In the genomic region with DNA sequence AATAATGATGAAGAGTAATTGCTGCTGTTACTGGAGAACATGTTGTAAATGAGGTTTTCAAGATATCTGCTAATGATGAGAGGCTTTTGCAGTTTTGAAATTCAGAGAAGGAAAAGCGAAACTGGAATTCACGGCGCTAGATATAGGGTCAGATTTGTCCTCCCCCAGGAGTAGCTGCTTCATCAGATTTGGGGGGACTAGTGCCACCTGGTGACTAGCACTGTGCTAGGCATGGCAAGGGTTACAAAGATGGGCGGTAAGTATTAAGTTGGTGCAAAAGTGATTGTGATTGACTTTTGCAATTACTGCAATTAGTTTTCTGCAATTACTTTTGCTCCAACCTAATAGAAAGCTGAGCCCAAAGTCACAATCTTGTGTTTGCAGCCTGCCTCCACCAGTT, we compare ENCODE assay signal across 9 cellular contexts.
DNase-seq lines count a peak whose midpoint lies in the region; ATAC-seq, FAIRE-seq and TF ChIP-seq lines count a peak whose summit lies in the region.
"Had no signal": no experiment of that assay in that cellular context is flagged by ENCODE, and none has a peak within 500 bp of the region (broad histone marks: within the 10 kb centered on the region; RNA-seq: fewer than 3 reads in every experiment).

No MANE protein-coding gene starts in this region.

- no peaks in the 10 kb centered on the region for H3K9me3 ChIP-seq in keratinocyte (ENCODE audit: control insufficient read depth, low read depth, low read length)

- H3K9me1 ChIP-seq in keratinocyte (ENCODE audit: control insufficient read depth, extremely low read depth, insufficient read depth, low read length), result no peaks in the 10 kb centered on the region

- H2AFZ ChIP-seq in KMS-11 (ENCODE audit: low read depth) (peak overlapping the region; percentile 31; the same call in 1 of the 2 replicates), keratinocyte (ENCODE audit: control insufficient read depth, low read length) (no peak overlapping the region)

- H3K9ac ChIP-seq in KMS-11 (no peak overlapping the region), keratinocyte (ENCODE audit: control insufficient read depth, extremely low read depth, insufficient read depth, low read length) (no peak overlapping the region)

- dilution Hi-C loops in keratinocyte (cut with MboI; ENCODE audit: extremely low pct_ligation_motif_present, low sequenced_read_pairs), result no loop called here

- H3K4me2 ChIP-seq in KMS-11 (peak overlapping the region; percentile 43), keratinocyte (ENCODE audit: control insufficient read depth, extremely low read depth, insufficient read depth, low read depth, low read length) (no peak overlapping the region)

- TF ChIP-seq CTCF in GM12865 (IDR thresholded peaks at IDR 0.05; ENCODE audit: insufficient read depth, low read depth, low read length, missing control alignments) (peak; percentile 40), KMS-11 (conservative IDR thresholded peaks at IDR 0.05; ENCODE audit: low read depth, low read length) (peak; percentile 63), keratinocyte (optimal IDR thresholded peaks at IDR 0.05 in 1 of 3, IDR thresholded peaks at IDR 0.05 in 1 of 3, conservative IDR thresholded peaks at IDR 0.05 in 1 of 3; ENCODE audit: extremely low read depth in 1 of 3, insufficient read depth in 2 of 3, low read length in 3 of 3) (peak; percentile 28 to 72 (median 30)), foreskin fibroblast (IDR thresholded peaks at IDR 0.05; ENCODE audit: low read depth, low read length) (no peak)

- no peaks in the 10 kb centered on the region for H4K20me1 ChIP-seq in KMS-11 (ENCODE audit: insufficient read depth)
- no peaks in the 10 kb centered on the region for H4K20me1 ChIP-seq in keratinocyte (ENCODE audit: control insufficient read depth, extremely low read depth, insufficient read depth, low read length)

- ATAC-seq in HG02870 (IDR thresholded peaks at IDR 0.05; ENCODE audit: unreplicated experiment), result no peak

- no peak for FAIRE-seq in keratinocyte (lab: Jason Lieb, UNC)
- FAIRE-seq: G401.6, HTR-8/SVneo had no signal

- no peaks in the 10 kb centered on the region for H3K79me2 ChIP-seq in KMS-11 (ENCODE audit: insufficient read depth, low read depth)
- H3K79me2 ChIP-seq in keratinocyte (ENCODE audit: control insufficient read depth, insufficient read depth, low read length), result no peaks in the 10 kb centered on the region

- H3K4me1 ChIP-seq in KMS-11 (ENCODE audit: low read depth, poor library complexity, severe bottlenecking) (peaks cover 28% of the 10 kb centered on the region), keratinocyte (ENCODE audit: control insufficient read depth, extremely low read depth, insufficient read depth, low read length) (peaks cover 1% of the 10 kb centered on the region)

- no peaks in the 10 kb centered on the region for H3K27me3 ChIP-seq in KMS-11 (ENCODE audit: insufficient read depth, low read depth)
- no peaks in the 10 kb centered on the region for H3K27me3 ChIP-seq in keratinocyte (ENCODE audit: control insufficient read depth, extremely low read depth, insufficient read depth, low read length)

- DNase-seq in GM12865 (ENCODE audit: low read depth) (peak; percentile 11), RPMI7951 (ENCODE audit: low read depth) (peak; percentile 40), keratinocyte (ENCODE audit: low read depth, low spot score) (no peak), foreskin fibroblast (no peak), NCI-H2171 treated with DMSO at 0.1 percent for 48 hours (lab: John Stamatoyannopoulos, UW) (no peak)

- H3K4me3 ChIP-seq in GM12865 (ENCODE audit: low read depth, low read length) (no peak overlapping the region), KMS-11 (IDR thresholded peaks at IDR 0.05; ENCODE audit: insufficient read depth, low read depth, low read length) (no peak overlapping the region), keratinocyte (ENCODE audit: control insufficient read depth in 2 of 3, extremely low read depth in 1 of 3, insufficient read depth in 2 of 3, low read depth in 1 of 3, low read length in 3 of 3) (no peak overlapping the region), foreskin fibroblast (ENCODE audit: low read depth in 1 of 2, low read length in 2 of 2) (no peak overlapping the region)

- peak overlapping the region; percentile 27 for H3K27ac ChIP-seq in KMS-11
- no peak overlapping the region for H3K27ac ChIP-seq in keratinocyte (ENCODE audit: control insufficient read depth, insufficient read depth, low read length)

- no peaks in the 10 kb centered on the region for H3K36me3 ChIP-seq in KMS-11 (ENCODE audit: insufficient read depth)
- H3K36me3 ChIP-seq in keratinocyte (ENCODE audit: control insufficient read depth in 2 of 2, extremely low read depth in 1 of 2, insufficient read depth in 2 of 2, low read length in 2 of 2), result no peaks in the 10 kb centered on the region

Comparison
In these comparisons a context has a peak if more than half of its experiments do, and no peak if none do; other contexts are left out.
1. DNase-seq: peak in GM12865 (single experiment) and RPMI7951 (single experiment); none in keratinocyte (single experiment), foreskin fibroblast (0 of 2) and NCI-H2171 treated with DMSO at 0.1 percent for 48 hours (single experiment).